29 cellular contexts compared by ENCODE assay signal in the genomic region with DNA sequence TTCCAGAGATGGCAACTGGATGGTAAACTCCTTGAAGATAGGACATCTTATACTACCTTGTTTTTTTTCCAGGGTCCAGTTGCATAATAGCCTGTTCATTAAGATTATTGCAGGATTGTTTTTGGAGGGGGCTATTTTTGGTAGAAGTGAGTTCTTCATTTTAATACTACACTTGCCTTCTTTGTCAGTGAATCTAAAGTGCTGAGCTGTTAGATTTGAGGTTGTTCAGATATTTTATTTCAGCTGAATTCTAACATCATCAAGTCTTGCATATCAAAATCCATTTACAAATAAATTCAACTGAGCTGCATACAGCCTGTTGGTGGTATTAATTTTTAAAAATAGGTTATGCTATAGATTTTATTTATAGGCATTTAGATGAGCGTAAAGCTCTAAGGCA.
"Had no signal": no experiment of that assay in that cellular context is flagged by ENCODE, and none has a peak within 500 bp of the region (broad histone marks: within the 10 kb centered on the region; RNA-seq: fewer than 3 reads in every experiment).

No MANE protein-coding gene starts in this region.

- ATAC-seq: activated CD4-positive, CD25-positive, alpha-beta regulatory T cell treated with anti-CD3 and anti-CD28 coated beads, Interleukin-2, amount 50 U/mL, for 24 hours; activated CD8-positive, alpha-beta T cell treated with anti-CD3 and anti-CD28 coated beads for 36 hours; activated T-cell treated with anti-CD3 and anti-CD28 coated beads, Interleukin-2, amount 50 U/mL, for 4 hours; activated T-helper 17 cell treated with anti-CD3 and anti-CD28 coated beads, Interleukin-2, amount 50 U/mL, for 72 hours; effector memory CD8-positive, alpha-beta T cell; gastrocnemius medialis; T-helper 17 cell had no signal

- H3K27me3 ChIP-seq: brain microvascular endothelial cell, esophagus muscularis mucosa, foreskin keratinocyte, gastrocnemius medialis had no signal

- H3K36me3 ChIP-seq: brain microvascular endothelial cell, esophagus muscularis mucosa, gastrocnemius medialis, WERI-Rb-1 had no signal

- DNase-seq: activated B cell treated with CpG ODN at 0.5 μM for 24 hours; activated CD4-positive, alpha-beta T cell treated with anti-CD3 and anti-CD28 coated beads for 48 hours; activated CD4-positive, alpha-beta T cell treated with anti-CD3 and anti-CD28 coated beads, Interleukin-2, amount 50 U/mL, for 1 hour; activated CD4-positive, alpha-beta T cell treated with anti-CD3 and anti-CD28 coated beads, Interleukin-2, amount 50 U/mL, for 48 hours; activated CD8-positive, alpha-beta memory T cell treated with anti-CD3 and anti-CD28 coated beads for 24 hours; activated CD8-positive, alpha-beta T cell treated with anti-CD3 and anti-CD28 coated beads for 36 hours; activated effector memory CD4-positive, alpha-beta T cell treated with Interleukin-2 at 50 U/mL for 16 hours; activated gamma-delta T cell treated with Interleukin-2 at 50 U/mL for 16 hours; activated naive CD4-positive, alpha-beta T cell treated with anti-CD3 and anti-CD28 coated beads, Interleukin-2, amount 50 U/mL, for 16 hours; activated naive CD4-positive, alpha-beta T cell treated with Interleukin-2 at 50 U/mL for 16 hours; activated T-cell treated with anti-CD3 and anti-CD28 coated beads, Interleukin-2, amount 50 U/mL, for 4 hours; amniotic stem cell; anterior cingulate cortex; brain microvascular endothelial cell; effector CD4-positive, alpha-beta T cell; effector memory CD8-positive, alpha-beta T cell; erythroblast; gastrocnemius medialis; glutamatergic neuron; T-helper 1 cell; T-helper 17 cell; T1000; WERI-Rb-1 had no signal

- H3K27ac ChIP-seq: brain microvascular endothelial cell, coronary artery, esophagus muscularis mucosa, foreskin keratinocyte, gastrocnemius medialis, WERI-Rb-1 had no signal

- H3K4me3 ChIP-seq: coronary artery, esophagus muscularis mucosa, gastrocnemius medialis had no signal

- H3K9me3 ChIP-seq: esophagus muscularis mucosa, gastrocnemius medialis had no signal

- FAIRE-seq: bronchial epithelial cell had no signal
